8 cellular contexts compared by ENCODE assay signal in the genomic region with DNA sequence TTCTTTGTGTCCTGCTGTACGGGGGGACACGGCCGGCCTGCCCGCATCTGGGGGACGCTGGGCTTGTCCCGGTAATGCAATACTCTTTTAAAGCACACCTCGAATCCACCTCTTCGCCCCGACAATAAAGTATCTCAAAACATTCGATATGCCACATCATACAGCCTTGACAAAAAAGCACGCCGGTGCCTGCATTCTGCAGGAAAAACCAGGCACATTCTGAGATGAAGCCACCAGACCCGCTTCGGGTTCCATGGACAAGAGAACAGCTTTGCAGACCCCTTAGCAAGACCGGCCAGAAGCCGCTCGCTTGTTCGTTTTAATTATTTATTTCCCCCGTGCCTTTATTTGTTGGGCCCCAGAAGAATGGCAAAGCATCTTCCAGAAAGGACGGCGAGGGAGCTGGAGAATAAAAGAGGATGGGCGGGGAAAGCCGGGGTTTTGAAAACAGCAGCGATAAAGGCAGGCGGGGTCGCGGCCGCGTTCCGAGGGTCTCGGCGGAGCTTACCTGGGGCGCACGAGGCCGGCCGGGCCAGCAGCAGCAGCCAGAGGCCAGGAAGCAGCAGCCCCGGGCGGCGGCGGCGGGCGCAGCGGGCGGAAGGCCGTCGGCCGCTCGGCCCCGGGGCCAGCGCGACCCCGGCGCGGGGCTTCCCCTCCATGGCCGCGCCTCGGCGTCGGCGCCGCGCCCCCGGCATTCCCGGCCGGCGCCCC. TPM values are rescaled to one million over a fixed set of nuclear protein-coding genes. Genes with fewer than 3 reads are reported as not detected.
A peak's percentile ranks its signal among the peaks of the same experiment; 100 is the strongest.
DNase-seq lines count a peak whose midpoint lies in the region; ATAC-seq lines count a peak whose summit lies in the region.

No MANE protein-coding gene starts in this region.

- H3K4me3 Mint-ChIP-seq in activated T-helper 17 cell treated with anti-CD3 and anti-CD28 coated beads, Interleukin-2, amount 50 U/mL, for 72 hours: peak overlapping the region; percentile 79

- H3K9ac ChIP-seq in ES-I3 (ENCODE audit: low read depth, low read length) (peak overlapping the region; percentile 73), HUES6 (ENCODE audit: low read length) (peak overlapping the region; percentile 77), iPS-20b (ENCODE audit: low read depth, low read length) (peak overlapping the region; percentile 95; the same call in 1 of the 2 replicates)

- peak overlapping the region; percentile 61 for H3K27ac Mint-ChIP-seq in activated T-helper 17 cell treated with anti-CD3 and anti-CD28 coated beads, Interleukin-2, amount 50 U/mL, for 72 hours

- H3K4me1 ChIP-seq in ES-I3 (ENCODE audit: insufficient read depth, low read length) (peaks cover 9% of the 10 kb centered on the region), HUES6 (ENCODE audit: control insufficient read depth, insufficient read depth, low read length) (peaks cover 33% of the 10 kb centered on the region), iPS-20b (ENCODE audit: insufficient read depth, low read length) (peaks cover 17% of the 10 kb centered on the region)

- peaks cover 6% of the 10 kb centered on the region for H3K4me1 Mint-ChIP-seq in activated T-helper 17 cell treated with anti-CD3 and anti-CD28 coated beads, Interleukin-2, amount 50 U/mL, for 72 hours

- peaks cover 9% of the 10 kb centered on the region for H3K36me3 Mint-ChIP-seq in activated T-helper 17 cell treated with anti-CD3 and anti-CD28 coated beads, Interleukin-2, amount 50 U/mL, for 72 hours (ENCODE audit: low read depth)

- no peaks in the 10 kb centered on the region for H3K36me3 ChIP-seq in ES-I3 (ENCODE audit: insufficient read depth, low read length)
- no peaks in the 10 kb centered on the region for H3K36me3 ChIP-seq in HUES6 (ENCODE audit: control insufficient read depth, insufficient read depth, low read length)
- no peaks in the 10 kb centered on the region for H3K36me3 ChIP-seq in iPS-20b (ENCODE audit: insufficient read depth, low read depth, low read length)

- H3K27ac ChIP-seq in HUES6 (ENCODE audit: low read depth, low read length) (no peak overlapping the region), iPS-20b (ENCODE audit: low read length) (no peak overlapping the region)

- no peak for DNase-seq in stimulated activated naive CD8-positive, alpha-beta T cell treated with anti-CD3 and anti-CD28 coated beads, Interleukin-15, Interleukin-2, amounts not matched to agents 100 U/mL and 50 U/mL, for 24 hours
- no peak for DNase-seq in DMS153 treated with DMSO at 0.1 percent for 48 hours (lab: John Stamatoyannopoulos, UW; ENCODE audit: unreplicated experiment)
- no peak for DNase-seq in effector CD8-positive, alpha-beta T cell (lab: John Stamatoyannopoulos, UW)

- H3K4me3 ChIP-seq in HUES6 (ENCODE audit: low read depth, low read length) (peak overlapping the region; percentile 86), iPS-20b (ENCODE audit: low read length) (peak overlapping the region; percentile 93)

- peaks cover 24% of the 10 kb centered on the region for H3K27me3 ChIP-seq in HUES6 (ENCODE audit: control insufficient read depth, insufficient read depth, low read length)
- H3K27me3 ChIP-seq in iPS-20b (ENCODE audit: insufficient read depth, low read length): peaks cover 23% of the 10 kb centered on the region

- ATAC-seq in GM21447 (IDR thresholded peaks at IDR 0.05; ENCODE audit: unreplicated experiment): peak; percentile 42
- peak; percentile 48 for ATAC-seq in activated T-helper 17 cell treated with anti-CD3 and anti-CD28 coated beads, Interleukin-2, amount 50 U/mL, for 72 hours (replicated peaks)
- peak; percentile 13 for ATAC-seq in stimulated activated naive CD8-positive, alpha-beta T cell treated with anti-CD3 and anti-CD28 coated beads, Interleukin-15, Interleukin-2, amounts not matched to agents 100 U/mL and 50 U/mL, for 24 hours

- H3K27me3 Mint-ChIP-seq in activated T-helper 17 cell treated with anti-CD3 and anti-CD28 coated beads, Interleukin-2, amount 50 U/mL, for 72 hours: peaks cover 35% of the 10 kb centered on the region

- H3K9me3 Mint-ChIP-seq in activated T-helper 17 cell treated with anti-CD3 and anti-CD28 coated beads, Interleukin-2, amount 50 U/mL, for 72 hours: no peaks in the 10 kb centered on the region

- H3K9me3 ChIP-seq in ES-I3 (ENCODE audit: control insufficient read depth, insufficient read depth, low read length) (no peaks in the 10 kb centered on the region), HUES6 (ENCODE audit: control insufficient read depth, insufficient read depth, low read depth, low read length) (no peaks in the 10 kb centered on the region), iPS-20b (ENCODE audit: insufficient read depth, low read depth, low read length) (no peaks in the 10 kb centered on the region)

RNA-seq across cellular contexts. Expression of gene KIAA1549, which starts 0.5 kb away (rescaled TPM):
- total RNA-seq in activated T-helper 17 cell treated with anti-CD3 and anti-CD28 coated beads, Interleukin-2, amount 50 U/mL, for 72 hours: 1 to 10 TPM; 1.1 to 1.2 TPM

RNA-seq across cellular contexts. Expression of gene ZC3HAV1L, which starts 55.1 kb away (rescaled TPM):
- 10 to 100 TPM; 23.6 to 32.4 TPM for total RNA-seq in activated T-helper 17 cell treated with anti-CD3 and anti-CD28 coated beads, Interleukin-2, amount 50 U/mL, for 72 hours
